In genomic region chr2:96816836-96817702, GRCh38 we compare ENCODE assay signal across 8 cellular contexts. TPM values are rescaled to one million over a fixed set of nuclear protein-coding genes. Genes with fewer than 3 reads are reported as not detected.
DNase-seq lines count a peak whose midpoint lies in the region; ATAC-seq and TF ChIP-seq lines count a peak whose summit lies in the region.

No MANE protein-coding gene starts in this region.

- ATAC-seq in heart right ventricle (peak in 2 of 8 donors; percentile 3 to 22), HG03439 (IDR thresholded peaks at IDR 0.05; ENCODE audit: unreplicated experiment) (no peak), GM21367 (IDR thresholded peaks at IDR 0.05; ENCODE audit: unreplicated experiment) (no peak)
- ATAC-seq in naive thymus-derived CD4-positive, alpha-beta T cell, result no peak

- peaks cover 24 to 69% (median 54%) of the 10 kb centered on the region in 9 donors for H3K4me1 ChIP-seq in heart right ventricle
- peaks cover 37 to 46% of the 10 kb centered on the region in 2 donors for H3K4me1 ChIP-seq in naive thymus-derived CD4-positive, alpha-beta T cell (ENCODE audit: control insufficient read depth in 2 of 2, insufficient read depth in 2 of 2, low read length in 2 of 2)

- intact Hi-C loops in heart right ventricle (cut with DNase I), result loop anchor here in 4 of 10 donors (5.0 to 10.0 kb wide), 3 partner anchors 40 to 182 kb away; partner anchors contain the start of genes ANKRD39 (in 2 of the 4), CNNM4 (in 1 of the 4) and KANSL3 (in 1 of the 4)
- intact Hi-C loops in cardiac septum (cut with DNase I), result no loop called here
- intact Hi-C loops in naive thymus-derived CD4-positive, alpha-beta T cell (cut with micrococcal nuclease), result loop anchor here (1.0 to 5.0 kb wide), 20 partner anchors 11 to 670 kb away; partner anchors contain the start of genes ANKRD39 (in 2 of the 2), CNNM4 (in 2 of the 2), KANSL3 (in 2 of the 2) and LMAN2L (in 2 of the 2)

- peak overlapping the region in 9 of 10 donors; percentile 10 to 97 (median 31) for H3K27ac ChIP-seq in heart right ventricle
- H3K27ac ChIP-seq in naive thymus-derived CD4-positive, alpha-beta T cell (ENCODE audit: low read depth, low read length), result peak overlapping the region; percentile 51

- WGBS in heart right ventricle, 2 donors, result 2 to 3% methylated on average over 66 to 89 of the region's 89 CpGs

- CTCF ChIA-PET in naive thymus-derived CD4-positive, alpha-beta T cell (lab: Charles Lee), result interaction anchor here (0.8 to 2.8 kb wide), 8 partner anchors 14 to 295 kb away, joined by 3 to 13 read pairs (median 4); partner anchors contain the start of genes ANKRD36 and ANKRD39

- no peaks in the 10 kb centered on the region for H3K27me3 ChIP-seq in heart right ventricle
- H3K27me3 ChIP-seq in naive thymus-derived CD4-positive, alpha-beta T cell (ENCODE audit: control insufficient read depth in 2 of 2, insufficient read depth in 2 of 2, low read length in 2 of 2), result no peaks in the 10 kb centered on the region

- H3K4me3 ChIP-seq in heart right ventricle, result peak overlapping the region; percentile 27 to 96 (median 84)
- peak overlapping the region; percentile 74 for H3K4me3 ChIP-seq in naive thymus-derived CD4-positive, alpha-beta T cell (ENCODE audit: low read length)

- no peaks in the 10 kb centered on the region for H3K9me3 ChIP-seq in heart right ventricle
- no peaks in the 10 kb centered on the region for H3K9me3 ChIP-seq in naive thymus-derived CD4-positive, alpha-beta T cell (ENCODE audit: control insufficient read depth in 2 of 3, low read length in 3 of 3)

- DNase-seq in heart right ventricle (no peak), cardiac septum (ENCODE audit: low spot score) (no peak), NCI-H2227 treated with DMSO at 0.1 percent for 48 hours (lab: John Stamatoyannopoulos, UW) (peak; percentile 4), dermis blood vessel endothelial cell (peak; percentile 48), cerebellar nuclear complex (lab: John Stamatoyannopoulos, UW) (no peak)
- no peak for DNase-seq in naive thymus-derived CD4-positive, alpha-beta T cell

- peaks cover 0 to 2% (median 0%) of the 10 kb centered on the region in 11 donors for H3K9me3 Mint-ChIP-seq in naive thymus-derived CD4-positive, alpha-beta T cell

- peak overlapping the region in 8 of 9 donors; percentile 23 to 81 (median 64) for H3K27ac Mint-ChIP-seq in naive thymus-derived CD4-positive, alpha-beta T cell

- H3K36me3 Mint-ChIP-seq in naive thymus-derived CD4-positive, alpha-beta T cell, result peaks cover 0 to 12% (median 4%) of the 10 kb centered on the region in 5 donors

- H3K4me1 Mint-ChIP-seq in naive thymus-derived CD4-positive, alpha-beta T cell, result peaks cover 39 to 69% (median 63%) of the 10 kb centered on the region in 7 donors

- peak overlapping the region; percentile 76 to 90 (median 86) for H3K4me3 Mint-ChIP-seq in naive thymus-derived CD4-positive, alpha-beta T cell

- POLR2A ChIA-PET in naive thymus-derived CD4-positive, alpha-beta T cell (lab: Charles Lee), result interaction anchor here (0.7 to 7.0 kb wide), 17 partner anchors 11 to 295 kb away, joined by 3 to 48 read pairs (median 5); partner anchors contain the start of gene ANKRD39

- no peak for TF ChIP-seq CTCF in heart right ventricle (IDR thresholded peaks at IDR 0.05)

- no peaks in the 10 kb centered on the region for H3K27me3 Mint-ChIP-seq in naive thymus-derived CD4-positive, alpha-beta T cell

- H3K36me3 ChIP-seq in heart right ventricle, result peaks cover 0 to 12% (median 0%) of the 10 kb centered on the region in 9 donors
- peaks cover 0 to 11% (median 0%) of the 10 kb centered on the region in 3 experiments for H3K36me3 ChIP-seq in naive thymus-derived CD4-positive, alpha-beta T cell (ENCODE audit: control insufficient read depth in 2 of 3, insufficient read depth in 3 of 3, low read length in 3 of 3)

RNA-seq across cellular contexts. Expression of gene CNNM3, which starts 1.0 kb away (rescaled TPM):
- total RNA-seq in heart right ventricle (10 to 100 TPM in 8 of 10 donors, 1 to 10 TPM in 2; 7.4 to 18.3 (median 13.8) TPM), cardiac septum (10.7 TPM), dermis blood vessel endothelial cell (14.0 and 24.9 TPM in 2 replicates)
- 1 to 10 TPM; 4.0 to 8.3 TPM for polyA plus RNA-seq in heart right ventricle
- total RNA-seq in naive thymus-derived CD4-positive, alpha-beta T cell, result 10 to 100 TPM; 32.1 to 51.5 (median 44.6) TPM
- 1 to 10 TPM; 4.0 to 5.8 TPM for polyA plus RNA-seq in naive thymus-derived CD4-positive, alpha-beta T cell

RNA-seq across cellular contexts. Expression of gene ANKRD23, which starts 26.8 kb away (rescaled TPM):
- total RNA-seq in heart right ventricle (10 to 100 TPM in 7 of 10 donors, 1 to 10 TPM in 3; 2.6 to 40.0 (median 14.5) TPM), cardiac septum (10.6 TPM), dermis blood vessel endothelial cell (1.1 and 1.5 TPM in 2 replicates)
- 10 to 100 TPM in 1 of 2 donors, under 1 TPM in 1; 0.96 to 17.9 TPM for polyA plus RNA-seq in heart right ventricle
- 10 to 100 TPM in 4 of 5 experiments, 1 to 10 TPM in 1; 9.4 to 19.8 (median 17.8) TPM for total RNA-seq in naive thymus-derived CD4-positive, alpha-beta T cell
- polyA plus RNA-seq in naive thymus-derived CD4-positive, alpha-beta T cell, result under 1 TPM; 0.64 to 0.87 TPM

RNA-seq across cellular contexts. Expression of gene ANKRD39, which starts 40.7 kb away (rescaled TPM):
- total RNA-seq in heart right ventricle, result 10 to 100 TPM; 14.2 to 19.2 (median 15.9) TPM
- polyA plus RNA-seq in heart right ventricle, result 10 to 100 TPM; 18.7 to 26.5 TPM
- 15.2 TPM for total RNA-seq in cardiac septum
- 6.8 and 8.0 TPM in 2 replicates for total RNA-seq in dermis blood vessel endothelial cell
- total RNA-seq in naive thymus-derived CD4-positive, alpha-beta T cell, result 10 to 100 TPM; 12.0 to 38.4 (median 16.4) TPM
- 10 to 100 TPM; 15.6 to 19.9 TPM for polyA plus RNA-seq in naive thymus-derived CD4-positive, alpha-beta T cell

RNA-seq across cellular contexts. Expression of gene SEMA4C, which starts 52.8 kb away (rescaled TPM):
- total RNA-seq in heart right ventricle, result 10 to 100 TPM; 16.2 to 43.8 (median 24.5) TPM
- 10 to 100 TPM; 14.1 to 18.0 TPM for polyA plus RNA-seq in heart right ventricle
- 25.6 TPM for total RNA-seq in cardiac septum
- 39.7 and 40.3 TPM in 2 replicates for total RNA-seq in dermis blood vessel endothelial cell
- 10 to 100 TPM; 33.5 to 74.7 (median 44.1) TPM for total RNA-seq in naive thymus-derived CD4-positive, alpha-beta T cell
- 1 to 10 TPM; 3.1 to 5.1 TPM for polyA plus RNA-seq in naive thymus-derived CD4-positive, alpha-beta T cell

RNA-seq across cellular contexts. Expression of gene CNNM4, which starts 56.4 kb away (rescaled TPM):
- total RNA-seq in heart right ventricle (10 to 100 TPM; 19.1 to 59.7 (median 34.8) TPM), cardiac septum (36.8 TPM), dermis blood vessel endothelial cell (2.4 and 3.2 TPM in 2 replicates)
- 10 to 100 TPM in 1 of 2 donors, 1 to 10 TPM in 1; 4.3 to 10.1 TPM for polyA plus RNA-seq in heart right ventricle
- 1 to 10 TPM; 4.6 to 9.5 (median 5.5) TPM for total RNA-seq in naive thymus-derived CD4-positive, alpha-beta T cell
- polyA plus RNA-seq in naive thymus-derived CD4-positive, alpha-beta T cell, result 1 to 10 TPM; 1.4 to 2.0 TPM

Comparison
In these comparisons a context has a peak if more than half of its experiments do, and no peak if none do; other contexts are left out.
1. DNase-seq: peak in NCI-H2227 treated with DMSO at 0.1 percent for 48 hours (single experiment) and dermis blood vessel endothelial cell (single experiment); none in heart right ventricle (0 of 2), cardiac septum (single experiment), naive thymus-derived CD4-positive, alpha-beta T cell (0 of 9) and cerebellar nuclear complex (0 of 2).